In the genomic region with DNA sequence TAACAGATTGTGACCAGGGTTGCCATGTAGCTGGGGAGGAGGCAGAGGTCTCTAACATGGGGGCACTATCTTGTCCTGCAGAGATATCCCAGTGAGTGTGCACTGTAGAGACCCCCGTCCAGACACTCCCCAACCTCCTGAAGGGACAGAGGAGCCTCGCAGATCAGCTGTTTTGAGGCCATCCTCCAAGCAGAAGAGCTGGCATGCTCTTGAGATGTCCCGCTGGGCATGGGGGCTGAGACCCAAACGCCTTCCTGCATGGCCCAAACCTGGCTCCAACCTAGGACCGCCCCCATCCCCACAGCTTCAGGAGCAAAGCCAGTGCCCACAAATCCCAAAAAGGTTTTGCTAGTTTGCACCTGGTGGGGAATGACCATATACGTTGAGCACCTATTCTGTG, we compare ENCODE assay signal across 20 cellular contexts. TPM values are rescaled to one million over a fixed set of nuclear protein-coding genes. Genes with fewer than 3 reads are reported as not detected.
A peak's percentile ranks its signal among the peaks of the same experiment; 100 is the strongest.
DNase-seq lines count a peak whose midpoint lies in the region; ATAC-seq and TF ChIP-seq lines count a peak whose summit lies in the region.
"Had no signal": no experiment of that assay in that cellular context is flagged by ENCODE, and none has a peak within 500 bp of the region (broad histone marks: within the 10 kb centered on the region; RNA-seq: fewer than 3 reads in every experiment).

No MANE protein-coding gene starts in this region.

- H2BK20ac ChIP-seq in IMR-90 (ENCODE audit: low read depth, low read length), result no peak overlapping the region

- H3K4me2 ChIP-seq in IMR-90 (ENCODE audit: low read depth, low read length) (no peak overlapping the region), neuronal stem cell (ENCODE audit: insufficient read depth, low read length, poor library complexity, severe bottlenecking) (no peak overlapping the region)
- H3K4me2 ChIP-seq: BLaER1 treated with 17β-estradiol and CSF1 and Interleukin-3, amounts not matched to agents 10 nM and 100 nM had no signal

- H3K4me1 ChIP-seq in IMR-90 (ENCODE audit: control insufficient read depth, insufficient read depth, low read length) (peaks cover 5% of the 10 kb centered on the region; the same call in 1 of the 2 replicates), neuronal stem cell (ENCODE audit: control insufficient read depth in 2 of 2, insufficient read depth in 1 of 2, low read depth in 1 of 2, low read length in 2 of 2) (peaks cover 6 to 7% of the 10 kb centered on the region in 2 donors), sigmoid colon (peaks cover 0 to 24% (median 19%) of the 10 kb centered on the region in 4 donors), right atrium auricular region (peaks cover 0 to 18% of the 10 kb centered on the region in 2 donors)
- H3K4me1 ChIP-seq: BE2C had no signal

- dilution Hi-C loops in IMR-90 (cut with HindIII; ENCODE audit: low sequenced_read_pairs, unreplicated experiment), result no loop called here

- peaks cover 4% of the 10 kb centered on the region for H3K9me1 ChIP-seq in IMR-90 (ENCODE audit: insufficient read depth, low read length)

- H3K14ac ChIP-seq in IMR-90 (replicated peaks; ENCODE audit: low read depth, low read length) (no peak overlapping the region), neuronal stem cell (ENCODE audit: low read length) (no peak overlapping the region)

- H2AK9ac ChIP-seq in IMR-90 (replicated peaks; ENCODE audit: low read depth, low read length, poor library complexity), result peak overlapping the region; percentile 50

- no peaks in the 10 kb centered on the region for H3K36me3 ChIP-seq in IMR-90 (ENCODE audit: control insufficient read depth, insufficient read depth, low read length)
- no peaks in the 10 kb centered on the region for H3K36me3 ChIP-seq in neuronal stem cell (replicated peaks in 1 of 2; ENCODE audit: control insufficient read depth in 2 of 2, insufficient read depth in 2 of 2, low read length in 2 of 2)
- H3K36me3 ChIP-seq in sigmoid colon, result no peaks in the 10 kb centered on the region
- no peaks in the 10 kb centered on the region for H3K36me3 ChIP-seq in right atrium auricular region
- H3K36me3 ChIP-seq: BE2C; BLaER1 treated with 17β-estradiol and CSF1 and Interleukin-3, amounts not matched to agents 10 nM and 100 nM; HAP-1 had no signal

- WGBS in IMR-90 (ENCODE audit: extremely low coverage in 2 of 2, insufficient read length in 1 of 2), 2 experiments, result 90% methylated on average over 2 of the region's 6 CpGs; no CpG with 5 or more reads in 1 of the 2 experiments
- WGBS in neuronal stem cell (ENCODE audit: extremely low coverage in 2 of 2, insufficient read length in 2 of 2, insufficient replicate concordance in 1 of 2), 2 donors, result no CpG with 5 or more reads among the region's 6 CpGs
- WGBS in sigmoid colon, 2 donors, result 93 to 96% methylated on average over 6 of the region's 6 CpGs

- H2BK15ac ChIP-seq in IMR-90 (ENCODE audit: low read depth, low read length), result no peak overlapping the region
- H2BK15ac ChIP-seq in neuronal stem cell (ENCODE audit: low read length), result peak overlapping the region; percentile 56

- no peak for TF ChIP-seq EP300 in sigmoid colon (IDR thresholded peaks at IDR 0.05)

- H2AK5ac ChIP-seq in IMR-90 (ENCODE audit: low read depth, low read length) (no peak overlapping the region), neuronal stem cell (ENCODE audit: low read depth, low read length) (no peak overlapping the region)

- H3K9me3 ChIP-seq in IMR-90 (ENCODE audit: control insufficient read depth, insufficient read depth, low read length) (no peaks in the 10 kb centered on the region; the same call in 1 of the 2 replicates), neuronal stem cell (replicated peaks in 1 of 2; ENCODE audit: control insufficient read depth in 2 of 2, insufficient read depth in 1 of 2, low read depth in 1 of 2, low read length in 2 of 2) (no peaks in the 10 kb centered on the region), sigmoid colon (no peaks in the 10 kb centered on the region), right atrium auricular region (no peaks in the 10 kb centered on the region)
- H3K9me3 ChIP-seq: BE2C, HAP-1 had no signal

- intact Hi-C loops in IMR-90 (cut with micrococcal nuclease), result no loop called here
- intact Hi-C loops in sigmoid colon (cut with DNase I), result no loop called here

- no peak for ATAC-seq in IMR-90 (ENCODE audit: low read depth)
- ATAC-seq: GM12878 had no signal

- H3K27ac ChIP-seq in IMR-90 (ENCODE audit: insufficient read depth, low read length) (no peak overlapping the region), neuronal stem cell (replicated peaks; ENCODE audit: low read length) (no peak overlapping the region), sigmoid colon (no peak overlapping the region), right atrium auricular region (no peak overlapping the region)
- H3K27ac ChIP-seq: 22Rv1; BLaER1 treated with 17β-estradiol and CSF1 and Interleukin-3, amounts not matched to agents 10 nM and 100 nM; GM23248 had no signal

- H4K20me1 ChIP-seq in IMR-90 (ENCODE audit: insufficient read depth, low read length), result no peaks in the 10 kb centered on the region

- no peak overlapping the region for H2BK120ac ChIP-seq in IMR-90 (ENCODE audit: low read depth, low read length)
- no peak overlapping the region for H2BK120ac ChIP-seq in neuronal stem cell (ENCODE audit: low read depth, low read length)

- H3K23ac ChIP-seq in IMR-90 (ENCODE audit: low read depth, low read length), result no peak overlapping the region
- H3K23ac ChIP-seq in neuronal stem cell (ENCODE audit: low read depth, low read length, poor library complexity), result no peak overlapping the region

- no peak overlapping the region for H3K56ac ChIP-seq in IMR-90 (ENCODE audit: extremely low read depth, insufficient read depth, low read length)

- CTCF ChIA-PET in IMR-90 (lab: Yijun Ruan, JAX), result no interaction called here

- TF ChIP-seq RAD21 in IMR-90 (IDR thresholded peaks at IDR 0.05; ENCODE audit: low read length), result no peak

- H4K91ac ChIP-seq in IMR-90 (ENCODE audit: insufficient read depth, low read depth, low read length), result no peak overlapping the region
- H4K91ac ChIP-seq in neuronal stem cell (ENCODE audit: low read depth, low read length, poor library complexity), result no peak overlapping the region

- H3K27me3 ChIP-seq in IMR-90 (ENCODE audit: control insufficient read depth, insufficient read depth, low read length), result peaks cover 2% of the 10 kb centered on the region; the same call in 1 of the 2 replicates
- peaks cover 0 to 31% (median 27%) of the 10 kb centered on the region in 3 experiments for H3K27me3 ChIP-seq in neuronal stem cell (ENCODE audit: control insufficient read depth in 3 of 3, insufficient read depth in 3 of 3, low read depth in 1 of 3, low read length in 3 of 3)
- no peaks in the 10 kb centered on the region for H3K27me3 ChIP-seq in sigmoid colon
- H3K27me3 ChIP-seq in right atrium auricular region, result no peaks in the 10 kb centered on the region
- H3K27me3 ChIP-seq: BE2C; BLaER1 treated with 17β-estradiol and CSF1 and Interleukin-3, amounts not matched to agents 10 nM and 100 nM had no signal

- TF ChIP-seq CTCF in IMR-90 (conservative IDR thresholded peaks at IDR 0.05; ENCODE audit: low read depth, low read length), result no peak
- no peak for TF ChIP-seq CTCF in sigmoid colon (IDR thresholded peaks at IDR 0.05)
- TF ChIP-seq CTCF in right atrium auricular region (IDR thresholded peaks at IDR 0.05), result no peak

- no peak overlapping the region for H2BK5ac ChIP-seq in IMR-90 (ENCODE audit: low read depth, low read length, poor library complexity, severe bottlenecking)
- H2BK5ac ChIP-seq in neuronal stem cell (ENCODE audit: low read length), result peak overlapping the region; percentile 5

- DNase-seq in IMR-90 (no peak), neuronal stem cell (ENCODE audit: low spot score) (no peak), sigmoid colon (peak; percentile 48), AG08395 (ENCODE audit: low spot score) (no peak), right atrium auricular region (ENCODE audit: low spot score) (no peak), NCI-H510A (lab: John Stamatoyannopoulos, UW) (no peak)
- DNase-seq: AML-193; BE2C; CD4-positive, alpha-beta T cell; CD8-positive, alpha-beta memory T cell; DMS 273 treated with DMSO at 0.1 percent for 48 hours; DMS79; EL; GDM1; GM23248; HFFc6 had no signal

- H4K8ac ChIP-seq in IMR-90 (ENCODE audit: low read depth in 2 of 2, low read length in 2 of 2) (no peak overlapping the region), neuronal stem cell (ENCODE audit: low read depth, low read length) (no peak overlapping the region)

- H3K18ac ChIP-seq in IMR-90 (ENCODE audit: low read depth, low read length) (no peak overlapping the region), neuronal stem cell (ENCODE audit: low read length) (no peak overlapping the region)

- no TSS peak for BruUV-seq in IMR-90 (replicated peaks; lab: Mats Ljungman, UMichigan)

- in situ Hi-C loops in IMR-90 (cut with MboI; ENCODE audit: low sequenced_read_pairs), result loop anchor here (5.0 kb wide), 1 partner anchor 430 kb away; no protein-coding TSS in a partner anchor

- POLR2A ChIA-PET in IMR-90 (lab: Charles Lee; ENCODE audit: unreplicated experiment), result no interaction called here

- no peak overlapping the region for H3K4me3 ChIP-seq in IMR-90 (ENCODE audit: insufficient read depth, low read depth, low read length)
- H3K4me3 ChIP-seq in neuronal stem cell (ENCODE audit: low read length in 2 of 2), result no peak overlapping the region
- H3K4me3 ChIP-seq in sigmoid colon, result no peak overlapping the region
- no peak overlapping the region for H3K4me3 ChIP-seq in right atrium auricular region
- H3K4me3 ChIP-seq: BLaER1 treated with 17β-estradiol and CSF1 and Interleukin-3, amounts not matched to agents 10 nM and 100 nM; GM12878; GM23248; HAP-1 had no signal

- no peak overlapping the region for H2AFZ ChIP-seq in IMR-90 (replicated peaks; ENCODE audit: low read length, poor library complexity)
- H2AFZ ChIP-seq in neuronal stem cell (ENCODE audit: low read length), result no peak overlapping the region
- H2AFZ ChIP-seq: GM23248 had no signal

- H3K9ac ChIP-seq in IMR-90 (ENCODE audit: low read depth, low read length) (no peak overlapping the region), neuronal stem cell (ENCODE audit: low read depth, low read length, poor library complexity) (no peak overlapping the region)
- H3K9ac ChIP-seq: BLaER1 treated with 17β-estradiol and CSF1 and Interleukin-3, amounts not matched to agents 10 nM and 100 nM; GM23248 had no signal

- no peak overlapping the region for H3K4ac ChIP-seq in IMR-90 (ENCODE audit: low read depth, low read length)
- no peak overlapping the region for H3K4ac ChIP-seq in neuronal stem cell (ENCODE audit: low read length)

- TF ChIP-seq POLR2A in IMR-90 (IDR thresholded peaks at IDR 0.05; ENCODE audit: low read depth, low read length) (no peak), sigmoid colon (IDR thresholded peaks at IDR 0.05) (no peak)

- H2BK12ac ChIP-seq in neuronal stem cell (ENCODE audit: low read length), result no peak overlapping the region

- H4K5ac ChIP-seq in IMR-90 (ENCODE audit: low read depth, low read length), result no peak overlapping the region

- H3K79me1 ChIP-seq in IMR-90 (ENCODE audit: low read depth in 1 of 2, low read length in 2 of 2) (peaks cover 0 to 6% of the 10 kb centered on the region in 2 experiments; a peak in 2 of 4 replicates), neuronal stem cell (ENCODE audit: low read depth, low read length) (no peaks in the 10 kb centered on the region)

RNA-seq across cellular contexts. Expression of gene SLC66A3, which starts 2.7 kb away (rescaled TPM):
- total RNA-seq in IMR-90 (2012; rRNA removed) (18.1 and 18.9 TPM in 2 replicates), sigmoid colon (10 to 100 TPM; 34.3 to 71.7 (median 43.0) TPM), right atrium auricular region (10 to 100 TPM; 18.7 to 19.2 TPM)
- polyA plus RNA-seq in IMR-90 (2012; rRNA removed) (25.2 and 27.0 TPM in 2 replicates), sigmoid colon (10 to 100 TPM in 2 of 3 donors, 1 to 10 TPM in 1; 6.9 to 12.5 (median 11.4) TPM)
- polyA plus RNA-seq in IMR-90 (2012; cell fraction: cytosol; rRNA removed), result 11.2 and 30.6 TPM in 2 replicates
- polyA plus RNA-seq in IMR-90 (2012; cell fraction: nucleus; rRNA removed; ENCODE audit: low replicate concordance), result 14.2 and 15.3 TPM in 2 replicates
- 3.4 TPM for polyA plus RNA-seq in neuronal stem cell (2013, experiment 1 of 2)
- polyA plus RNA-seq in neuronal stem cell (2013, experiment 2 of 2), result 2.7 TPM
